In the genomic region with DNA sequence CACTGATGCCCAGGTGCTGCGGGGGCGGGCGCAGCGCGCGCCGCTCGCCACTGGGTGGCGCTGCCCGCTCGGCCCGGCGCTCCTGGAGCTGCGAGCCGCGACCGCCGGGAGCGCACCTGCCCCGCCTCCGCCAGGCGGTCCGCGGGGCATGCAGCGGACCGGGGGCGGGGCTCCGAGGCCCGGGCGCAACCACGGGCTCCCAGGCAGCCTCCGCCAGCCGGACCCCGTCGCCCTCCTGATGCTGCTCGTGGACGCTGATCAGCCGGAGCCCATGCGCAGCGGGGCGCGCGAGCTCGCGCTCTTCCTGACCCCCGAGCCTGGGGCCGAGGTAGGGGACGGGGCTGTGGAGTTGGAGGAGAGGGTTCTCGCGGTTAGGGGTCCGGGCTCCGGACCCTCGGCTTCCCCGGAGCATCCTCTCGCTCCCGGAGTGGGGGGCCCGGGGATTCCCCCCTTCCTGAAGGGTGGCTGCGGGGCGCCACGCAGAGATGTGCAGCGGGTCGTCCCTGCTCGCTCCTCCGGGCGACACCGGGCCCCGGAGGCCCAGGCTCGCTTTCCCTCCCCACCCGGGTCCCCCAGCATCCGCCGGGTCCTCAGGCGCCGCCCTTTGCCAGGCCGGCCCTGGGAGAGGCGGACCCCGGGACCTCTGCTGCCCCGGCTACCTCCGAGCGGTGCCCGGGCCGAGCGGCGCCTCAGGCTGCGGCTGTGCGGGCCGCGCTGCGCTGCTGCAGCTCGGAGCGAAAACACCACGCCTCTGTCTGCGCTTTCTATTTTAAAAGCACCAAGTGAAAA, we compare ENCODE assay signal across 8 cellular contexts. TPM values are rescaled to one million over a fixed set of nuclear protein-coding genes. Genes with fewer than 3 reads are reported as not detected.
A peak's percentile ranks its signal among the peaks of the same experiment; 100 is the strongest.
DNase-seq lines count a peak whose midpoint lies in the region; ATAC-seq and TF ChIP-seq lines count a peak whose summit lies in the region.

A gene with protein sequence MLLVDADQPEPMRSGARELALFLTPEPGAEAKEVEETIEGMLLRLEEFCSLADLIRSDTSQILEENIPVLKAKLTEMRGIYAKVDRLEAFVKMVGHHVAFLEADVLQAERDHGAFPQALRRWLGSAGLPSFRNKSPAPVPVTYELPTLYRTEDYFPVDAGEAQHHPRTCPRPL (plus strand): TSS at position 216 of the 789 bp plus-strand sequence. CDS start 23 bp downstream, at position 239.

- intact Hi-C loops in esophagus squamous epithelium (cut with DNase I), result loop anchor here (5.0 kb wide), 1 partner anchor 137 kb away; a partner anchor contains a TSS

- ATAC-seq in GM19351 (IDR thresholded peaks at IDR 0.05; ENCODE audit: unreplicated experiment), result peak; percentile 55
- ATAC-seq in HG03469 (IDR thresholded peaks at IDR 0.05; ENCODE audit: unreplicated experiment), result peak; percentile 35
- peak; percentile 82 for ATAC-seq in naive thymus-derived CD8-positive, alpha-beta T cell
- ATAC-seq in stimulated activated naive B cell treated with anti-CD40 and anti-IgM and Interleukin-4, amounts not matched to agents 10 μg/mL and 1 μg/mL and 100 μg/mL, for 72 hours (replicated peaks), result peak; percentile 85 to 88

- H3K4me1 Mint-ChIP-seq in CD8-positive, alpha-beta memory T cell, result peaks cover 10 to 42% (median 19%) of the 10 kb centered on the region in 3 donors
- peaks cover 29% of the 10 kb centered on the region for H3K4me1 Mint-ChIP-seq in activated T-cell treated with anti-CD3 and anti-CD28 coated beads, Interleukin-2, amount 50 U/mL, for 24 hours (ENCODE audit: low read depth)
- H3K4me1 Mint-ChIP-seq in naive thymus-derived CD8-positive, alpha-beta T cell, result peaks cover 12 to 46% (median 29%) of the 10 kb centered on the region in 4 donors
- H3K4me1 Mint-ChIP-seq in stimulated activated naive B cell treated with anti-CD40 and anti-IgM and Interleukin-4, amounts not matched to agents 10 μg/mL and 1 μg/mL and 100 μg/mL, for 72 hours, result peaks cover 15 to 39% of the 10 kb centered on the region in 2 donors

- H3K27me3 Mint-ChIP-seq in CD8-positive, alpha-beta memory T cell, result no peaks in the 10 kb centered on the region
- H3K27me3 Mint-ChIP-seq in activated T-cell treated with anti-CD3 and anti-CD28 coated beads, Interleukin-2, amount 50 U/mL, for 24 hours, result no peaks in the 10 kb centered on the region
- H3K27me3 Mint-ChIP-seq in naive thymus-derived CD8-positive, alpha-beta T cell, result no peaks in the 10 kb centered on the region
- H3K27me3 Mint-ChIP-seq in stimulated activated naive B cell treated with anti-CD40 and anti-IgM and Interleukin-4, amounts not matched to agents 10 μg/mL and 1 μg/mL and 100 μg/mL, for 72 hours, result no peaks in the 10 kb centered on the region

- peak within 1 kb of the TSS; percentile 87 to 93 (median 91) for H3K4me3 Mint-ChIP-seq in CD8-positive, alpha-beta memory T cell
- peak within 1 kb of the TSS; percentile 80 for H3K4me3 Mint-ChIP-seq in activated T-cell treated with anti-CD3 and anti-CD28 coated beads, Interleukin-2, amount 50 U/mL, for 24 hours
- H3K4me3 Mint-ChIP-seq in naive thymus-derived CD8-positive, alpha-beta T cell, result peak within 1 kb of the TSS; percentile 86 to 95 (median 92)
- H3K4me3 Mint-ChIP-seq in stimulated activated naive B cell treated with anti-CD40 and anti-IgM and Interleukin-4, amounts not matched to agents 10 μg/mL and 1 μg/mL and 100 μg/mL, for 72 hours, result peak within 1 kb of the TSS; percentile 84

- peak in 5 of 6 experiments; percentile 78 to 99 (median 98) for TF ChIP-seq CTCF in esophagus squamous epithelium (IDR thresholded peaks at IDR 0.05)

- H3K27ac ChIP-seq in CD8-positive, alpha-beta memory T cell (ENCODE audit: low read depth, low read length), result peak within 1 kb of the TSS; percentile 76
- H3K27ac ChIP-seq in esophagus squamous epithelium, result peak within 1 kb of the TSS; percentile 52 to 81 (median 78)

- no peaks in the 10 kb centered on the region for H3K9me3 Mint-ChIP-seq in CD8-positive, alpha-beta memory T cell
- H3K9me3 Mint-ChIP-seq in activated T-cell treated with anti-CD3 and anti-CD28 coated beads, Interleukin-2, amount 50 U/mL, for 24 hours, result no peaks in the 10 kb centered on the region
- no peaks in the 10 kb centered on the region for H3K9me3 Mint-ChIP-seq in naive thymus-derived CD8-positive, alpha-beta T cell
- no peaks in the 10 kb centered on the region for H3K9me3 Mint-ChIP-seq in stimulated activated naive B cell treated with anti-CD40 and anti-IgM and Interleukin-4, amounts not matched to agents 10 μg/mL and 1 μg/mL and 100 μg/mL, for 72 hours

- H3K9me3 ChIP-seq in CD8-positive, alpha-beta memory T cell (ENCODE audit: low read length), result no peaks in the 10 kb centered on the region
- no peaks in the 10 kb centered on the region for H3K9me3 ChIP-seq in esophagus squamous epithelium

- WGBS in esophagus squamous epithelium, 2 donors, result 0 to 1% methylated on average over 2 to 17 of the region's 92 CpGs

- H3K36me3 Mint-ChIP-seq in CD8-positive, alpha-beta memory T cell, result peaks cover 0 to 15% (median 2%) of the 10 kb centered on the region in 3 donors
- H3K36me3 Mint-ChIP-seq in activated T-cell treated with anti-CD3 and anti-CD28 coated beads, Interleukin-2, amount 50 U/mL, for 24 hours (ENCODE audit: low read depth), result peaks cover 3% of the 10 kb centered on the region
- peaks cover 0 to 9% (median 4%) of the 10 kb centered on the region in 3 donors for H3K36me3 Mint-ChIP-seq in naive thymus-derived CD8-positive, alpha-beta T cell
- H3K36me3 Mint-ChIP-seq in stimulated activated naive B cell treated with anti-CD40 and anti-IgM and Interleukin-4, amounts not matched to agents 10 μg/mL and 1 μg/mL and 100 μg/mL, for 72 hours, result peaks cover 2 to 6% of the 10 kb centered on the region in 2 donors

- peak; percentile 75 to 89 (median 86) for DNase-seq in CD8-positive, alpha-beta memory T cell
- DNase-seq in OCI-M1 (lab: John Stamatoyannopoulos, UW) (peak; percentile 87), esophagus squamous epithelium (lab: John Stamatoyannopoulos, UW) (no peak)
- DNase-seq in activated T-cell treated with anti-CD3 and anti-CD28 coated beads, Interleukin-2, amount 50 U/mL, for 24 hours, result peak; percentile 94
- DNase-seq in naive thymus-derived CD8-positive, alpha-beta T cell, result peak; percentile 78 to 90 (median 86)
- peak; percentile 90 for DNase-seq in stimulated activated naive B cell treated with anti-CD40 and anti-IgM and Interleukin-4, amounts not matched to agents 10 μg/mL and 1 μg/mL and 100 μg/mL, for 72 hours

- TF ChIP-seq POLR2A in esophagus squamous epithelium (IDR thresholded peaks at IDR 0.05), result no peak

- peak within 1 kb of the TSS; percentile 84 for H3K4me3 ChIP-seq in CD8-positive, alpha-beta memory T cell (ENCODE audit: low read length)
- peak within 1 kb of the TSS; percentile 69 to 93 (median 82) for H3K4me3 ChIP-seq in esophagus squamous epithelium

- peaks cover 23% of the 10 kb centered on the region for H3K4me1 ChIP-seq in CD8-positive, alpha-beta memory T cell (ENCODE audit: insufficient read depth, low read length)
- H3K4me1 ChIP-seq in esophagus squamous epithelium, result peaks cover 23 to 48% (median 26%) of the 10 kb centered on the region in 3 donors

- H3K36me3 ChIP-seq in CD8-positive, alpha-beta memory T cell (ENCODE audit: insufficient read depth, low read length), result peaks cover 4% of the 10 kb centered on the region
- no peaks in the 10 kb centered on the region for H3K36me3 ChIP-seq in esophagus squamous epithelium

- H3K27me3 ChIP-seq in CD8-positive, alpha-beta memory T cell (ENCODE audit: insufficient read depth, low read length, poor library complexity, severe bottlenecking), result no peaks in the 10 kb centered on the region
- no peaks in the 10 kb centered on the region for H3K27me3 ChIP-seq in esophagus squamous epithelium

- CTCF ChIA-PET in CD8-positive, alpha-beta memory T cell (lab: Charles Lee), result interaction anchor here (0.5 to 12.2 kb wide), 47 partner anchors 9 to 857 kb away, joined by 3 to 278 read pairs (median 6); a partner anchor contains a TSS

- POLR2A ChIA-PET in CD8-positive, alpha-beta memory T cell (lab: Charles Lee), result interaction anchor here (0.5 to 2.9 kb wide), 9 partner anchors 12 to 859 kb away, joined by 3 to 72 read pairs (median 7); a partner anchor contains a TSS
- POLR2A ChIA-PET in naive thymus-derived CD8-positive, alpha-beta T cell (lab: Charles Lee), result interaction anchor here (0.6 to 11.3 kb wide), 25 partner anchors 8 to 748 kb away, joined by 3 to 272 read pairs (median 4); a partner anchor contains a TSS

- peak within 1 kb of the TSS; percentile 65 to 96 (median 88) for H3K27ac Mint-ChIP-seq in CD8-positive, alpha-beta memory T cell
- H3K27ac Mint-ChIP-seq in activated T-cell treated with anti-CD3 and anti-CD28 coated beads, Interleukin-2, amount 50 U/mL, for 24 hours, result peak within 1 kb of the TSS; percentile 83
- H3K27ac Mint-ChIP-seq in naive thymus-derived CD8-positive, alpha-beta T cell, result peak within 1 kb of the TSS; percentile 39 to 96 (median 92)
- peak within 1 kb of the TSS; percentile 86 for H3K27ac Mint-ChIP-seq in stimulated activated naive B cell treated with anti-CD40 and anti-IgM and Interleukin-4, amounts not matched to agents 10 μg/mL and 1 μg/mL and 100 μg/mL, for 72 hours

RNA-seq across cellular contexts. Expression of the gene that starts here (rescaled TPM):
- total RNA-seq in CD8-positive, alpha-beta memory T cell, result 10 to 100 TPM; 23.3 to 25.0 TPM
- 29.3 TPM for polyA plus RNA-seq in CD8-positive, alpha-beta memory T cell
- total RNA-seq in esophagus squamous epithelium, result 1 to 10 TPM in 1 of 4 donors, under 1 TPM in 3; 0.18 to 2.3 (median 0.54) TPM
- 10 to 100 TPM; 77.4 to 89.9 TPM for total RNA-seq in naive thymus-derived CD8-positive, alpha-beta T cell
- polyA plus RNA-seq in naive thymus-derived CD8-positive, alpha-beta T cell, result 10 to 100 TPM; 33.5 to 51.5 (median 39.9) TPM

Comparison
In these comparisons a context has a peak if more than half of its experiments do, and no peak if none do; other contexts are left out.
1. RNA of the gene that starts here (total RNA-seq): 77.4 to 89.9 TPM in naive thymus-derived CD8-positive, alpha-beta T cell and 23.3 to 25.0 TPM in CD8-positive, alpha-beta memory T cell; 0.18 to 2.3 TPM in esophagus squamous epithelium; every median in the first group is over 4 times any median in the second.
2. ATAC-seq: peak in every context shown above with its lines; median percentile 86 in stimulated activated naive B cell treated with anti-CD40 and anti-IgM and Interleukin-4, amounts not matched to agents 10 μg/mL and 1 μg/mL and 100 μg/mL, for 72 hours; 82 in naive thymus-derived CD8-positive, alpha-beta T cell; 55 in GM19351; 35 in HG03469.
3. Peak in every context shown above with its lines, with median percentiles within 50 percentile points of each other: H3K27ac Mint-ChIP-seq and H3K4me3 Mint-ChIP-seq.